ENCODE assay signal across 13 cellular contexts in the genomic region with DNA sequence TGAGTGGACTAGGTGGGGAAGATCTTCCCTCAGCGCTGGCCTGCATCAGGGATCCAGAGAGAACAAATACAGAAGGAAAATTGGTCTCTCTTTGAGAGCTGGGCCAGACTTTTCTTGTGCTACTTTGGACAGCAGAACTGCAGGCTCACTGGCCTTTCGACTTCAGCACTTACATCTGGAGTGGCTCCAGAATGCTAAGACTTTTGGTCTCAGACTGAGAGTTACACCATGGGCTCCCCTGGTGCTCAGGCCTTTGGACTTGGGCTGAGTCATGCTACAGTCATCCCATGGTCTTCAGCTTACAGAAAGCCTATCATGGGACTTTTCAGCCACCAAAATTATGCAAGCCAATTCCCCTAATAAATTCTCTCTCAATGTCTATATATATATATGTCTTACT. TPM values are rescaled to one million over a fixed set of nuclear protein-coding genes. Genes with fewer than 3 reads are reported as not detected.
DNase-seq lines count a peak whose midpoint lies in the region; ATAC-seq and TF ChIP-seq lines count a peak whose summit lies in the region.
"Had no signal": no experiment of that assay in that cellular context is flagged by ENCODE, and none has a peak within 500 bp of the region (broad histone marks: within the 10 kb centered on the region; RNA-seq: fewer than 3 reads in every experiment).

No MANE protein-coding gene starts in this region.

- peak overlapping the region; percentile 50 to 54 for H3K27ac ChIP-seq in liver (ENCODE audit: low read depth in 1 of 2, low read length in 2 of 2)
- H3K27ac ChIP-seq: gastrocnemius medialis had no signal

- CTCF ChIA-PET in activated CD4-positive, alpha-beta memory T cell treated with anti-CD3 and anti-CD28 coated beads for 36 hours (lab: Charles Lee), result no interaction called here

- DNase-seq in Ammon's horn (ENCODE audit: low spot score) (peak; percentile 2), LoVo (ENCODE audit: low spot score) (peak; percentile 59), astrocyte of the spinal cord (ENCODE audit: low read depth, low spot score) (peak; percentile 96), NCI-H82 treated with DMSO at 0.1 percent for 48 hours (lab: John Stamatoyannopoulos, UW; ENCODE audit: unreplicated experiment) (no peak)
- DNase-seq in stimulated activated CD4-positive, alpha-beta T cell treated with anti-CD3 and anti-CD28 coated beads, Interleukin-2, amount 100 ng/mL, for 24 hours, result no peak
- DNase-seq in activated CD4-positive, alpha-beta memory T cell treated with anti-CD3 and anti-CD28 coated beads for 36 hours, result no peak
- DNase-seq: activated gamma-delta T cell treated with Interleukin-2 at 50 U/mL for 16 hours, DMS53, NCI-H2081 had no signal

- TF ChIP-seq CTCF in astrocyte of the spinal cord (IDR thresholded peaks at IDR 0.05; ENCODE audit: low read depth, low read length), result no peak
- TF ChIP-seq CTCF in liver (IDR thresholded peaks at IDR 0.05; ENCODE audit: low read depth, low read length, missing input control), result no peak

- in situ Hi-C loops in astrocyte of the spinal cord (cut with HindIII; ENCODE audit: low sequenced_read_pairs), result no loop called here

- POLR2A ChIA-PET in activated CD4-positive, alpha-beta memory T cell treated with anti-CD3 and anti-CD28 coated beads for 36 hours (lab: Charles Lee), result no interaction called here

- intact Hi-C loops in activated CD4-positive, alpha-beta memory T cell treated with anti-CD3 and anti-CD28 coated beads for 36 hours (cut with micrococcal nuclease), result no loop called here

- H3K27me3 ChIP-seq in liver (ENCODE audit: control insufficient read depth in 4 of 4, insufficient read depth in 4 of 4, low read length in 3 of 4), result no peaks in the 10 kb centered on the region
- H3K27me3 ChIP-seq: gastrocnemius medialis had no signal

- peaks cover 4 to 24% (median 14%) of the 10 kb centered on the region in 4 donors for H3K4me1 ChIP-seq in liver (ENCODE audit: control insufficient read depth in 4 of 4, insufficient read depth in 4 of 4, low read length in 3 of 4)
- H3K4me1 ChIP-seq: gastrocnemius medialis had no signal

- H3K4me3 ChIP-seq in astrocyte of the spinal cord (ENCODE audit: low read depth, low read length) (no peak overlapping the region), liver (ENCODE audit: low read depth in 1 of 3, low read length in 3 of 3) (no peak overlapping the region)
- H3K4me3 ChIP-seq: gastrocnemius medialis had no signal

- peaks cover 25% of the 10 kb centered on the region for H3K27me3 Mint-ChIP-seq in activated CD4-positive, alpha-beta memory T cell treated with anti-CD3 and anti-CD28 coated beads for 36 hours

- H3K9ac ChIP-seq in liver (ENCODE audit: low read depth in 1 of 2, low read length in 2 of 2), result no peak overlapping the region

- no peak overlapping the region for H3K4me3 Mint-ChIP-seq in activated CD4-positive, alpha-beta memory T cell treated with anti-CD3 and anti-CD28 coated beads for 36 hours
- H3K4me3 Mint-ChIP-seq: natural killer cell treated with Interleukin-12 subunit alpha and Interleukin-12 subunit beta and Interleukin-15 and Interleukin-18, amount 100 ng/mL, for 72 hours had no signal

- peak; percentile 38 to 41 for TF ChIP-seq RAD21 in liver (IDR thresholded peaks at IDR 0.05)

- no peak for ATAC-seq in GM21786 (IDR thresholded peaks at IDR 0.05; ENCODE audit: unreplicated experiment)
- ATAC-seq: gastrocnemius medialis; natural killer cell treated with Interleukin-12 subunit alpha and Interleukin-12 subunit beta and Interleukin-15 and Interleukin-18, amount 100 ng/mL, for 72 hours had no signal

- H3K4me1 Mint-ChIP-seq in activated CD4-positive, alpha-beta memory T cell treated with anti-CD3 and anti-CD28 coated beads for 36 hours (ENCODE audit: low read depth), result no peaks in the 10 kb centered on the region

- no peaks in the 10 kb centered on the region for H3K9me3 Mint-ChIP-seq in activated CD4-positive, alpha-beta memory T cell treated with anti-CD3 and anti-CD28 coated beads for 36 hours

- no peaks in the 10 kb centered on the region for H3K36me3 ChIP-seq in liver (ENCODE audit: control insufficient read depth in 4 of 4, insufficient read depth in 3 of 4, low read depth in 1 of 4, low read length in 3 of 4)
- H3K36me3 ChIP-seq: gastrocnemius medialis had no signal

- H3K27ac Mint-ChIP-seq in activated CD4-positive, alpha-beta memory T cell treated with anti-CD3 and anti-CD28 coated beads for 36 hours, result no peak overlapping the region
- H3K27ac Mint-ChIP-seq: natural killer cell treated with Interleukin-12 subunit alpha and Interleukin-12 subunit beta and Interleukin-15 and Interleukin-18, amount 100 ng/mL, for 72 hours had no signal

- no peaks in the 10 kb centered on the region for H3K36me3 Mint-ChIP-seq in activated CD4-positive, alpha-beta memory T cell treated with anti-CD3 and anti-CD28 coated beads for 36 hours
- H3K36me3 Mint-ChIP-seq: natural killer cell treated with Interleukin-12 subunit alpha and Interleukin-12 subunit beta and Interleukin-15 and Interleukin-18, amount 100 ng/mL, for 72 hours had no signal

- H3K9me3 ChIP-seq in liver (ENCODE audit: control insufficient read depth in 4 of 4, low read length in 3 of 4), result no peaks in the 10 kb centered on the region
- H3K9me3 ChIP-seq: gastrocnemius medialis had no signal

- 37% methylated on average over 2 of the region's 2 CpGs for WGBS in liver

TF ChIP-seq in liver, 16 proteins besides CTCF, POLR2A, EP300 and RAD21:
- peak; percentile 98 for TF ChIP-seq ATF3 (IDR thresholded peaks at IDR 0.05)
- no peak for TF ChIP-seq GABPA (IDR thresholded peaks at IDR 0.05 in 1 of 2, conservative IDR thresholded peaks at IDR 0.05 in 1 of 2)
- no peak for TF ChIP-seq TAF1 (conservative IDR thresholded peaks at IDR 0.05)
- peak in 1 of 2 donors; percentile 21 for TF ChIP-seq EGR1 (IDR thresholded peaks at IDR 0.05; ENCODE audit: low read depth in 2 of 2)
- TF ChIP-seq RXRA (IDR thresholded peaks at IDR 0.05), result peak; percentile 72 to 88
- TF ChIP-seq FOXA2 (IDR thresholded peaks at IDR 0.05), result peak; percentile 18
- TF ChIP-seq HNF4G (IDR thresholded peaks at IDR 0.05), result peak; percentile 95
- TF ChIP-seq SP1 (IDR thresholded peaks at IDR 0.05), result peak; percentile 74
- TF ChIP-seq HNF4A (conservative IDR thresholded peaks at IDR 0.05), result peak; percentile 98 to 99
- no peak for TF ChIP-seq NR2F2 (IDR thresholded peaks at IDR 0.05)
- TF ChIP-seq REST (IDR thresholded peaks at IDR 0.05), result peak; percentile 96
- peak; percentile 82 for TF ChIP-seq ZBTB33 (IDR thresholded peaks at IDR 0.05)
- peak; percentile 98 for TF ChIP-seq JUND (IDR thresholded peaks at IDR 0.05)
- peak; percentile 70 for TF ChIP-seq YY1 (IDR thresholded peaks at IDR 0.05)
- peak; percentile 52 for TF ChIP-seq FOXA1 (IDR thresholded peaks at IDR 0.05)
- TF ChIP-seq MAX (IDR thresholded peaks at IDR 0.05), result peak; percentile 58
TF ChIP-seq in liver: peak in this region for 13.

RNA-seq across cellular contexts. Expression of gene CD163, which starts 9.0 kb away (rescaled TPM):
- total RNA-seq in liver, result 100 to 1,000 TPM; 101 to 153 TPM
- 10 to 100 TPM; 61.1 to 80.4 TPM for polyA plus RNA-seq in liver
- total RNA-seq in activated CD4-positive, alpha-beta memory T cell treated with anti-CD3 and anti-CD28 coated beads for 36 hours, result not detected
- total RNA-seq: natural killer cell treated with Interleukin-12 subunit alpha and Interleukin-12 subunit beta and Interleukin-15 and Interleukin-18, amount 100 ng/mL, for 72 hours had no signal

Comparison
In these comparisons a context has a peak if more than half of its experiments do, and no peak if none do; other contexts are left out.
1. DNase-seq: peak in Ammon's horn (single experiment), LoVo (single experiment) and astrocyte of the spinal cord (single experiment); none in NCI-H82 treated with DMSO at 0.1 percent for 48 hours (single experiment), stimulated activated CD4-positive, alpha-beta T cell treated with anti-CD3 and anti-CD28 coated beads, Interleukin-2, amount 100 ng/mL, for 24 hours (0 of 2) and activated CD4-positive, alpha-beta memory T cell treated with anti-CD3 and anti-CD28 coated beads for 36 hours (single experiment).
2. RNA of gene CD163, which starts 9.0 kb away (total RNA-seq): 101 to 153 TPM in liver; not detected in activated CD4-positive, alpha-beta memory T cell treated with anti-CD3 and anti-CD28 coated beads for 36 hours; every median in the first group is over 100 times any median in the second.